Comparison of ENCODE assay signal across 1 cellular context in the genomic region with DNA sequence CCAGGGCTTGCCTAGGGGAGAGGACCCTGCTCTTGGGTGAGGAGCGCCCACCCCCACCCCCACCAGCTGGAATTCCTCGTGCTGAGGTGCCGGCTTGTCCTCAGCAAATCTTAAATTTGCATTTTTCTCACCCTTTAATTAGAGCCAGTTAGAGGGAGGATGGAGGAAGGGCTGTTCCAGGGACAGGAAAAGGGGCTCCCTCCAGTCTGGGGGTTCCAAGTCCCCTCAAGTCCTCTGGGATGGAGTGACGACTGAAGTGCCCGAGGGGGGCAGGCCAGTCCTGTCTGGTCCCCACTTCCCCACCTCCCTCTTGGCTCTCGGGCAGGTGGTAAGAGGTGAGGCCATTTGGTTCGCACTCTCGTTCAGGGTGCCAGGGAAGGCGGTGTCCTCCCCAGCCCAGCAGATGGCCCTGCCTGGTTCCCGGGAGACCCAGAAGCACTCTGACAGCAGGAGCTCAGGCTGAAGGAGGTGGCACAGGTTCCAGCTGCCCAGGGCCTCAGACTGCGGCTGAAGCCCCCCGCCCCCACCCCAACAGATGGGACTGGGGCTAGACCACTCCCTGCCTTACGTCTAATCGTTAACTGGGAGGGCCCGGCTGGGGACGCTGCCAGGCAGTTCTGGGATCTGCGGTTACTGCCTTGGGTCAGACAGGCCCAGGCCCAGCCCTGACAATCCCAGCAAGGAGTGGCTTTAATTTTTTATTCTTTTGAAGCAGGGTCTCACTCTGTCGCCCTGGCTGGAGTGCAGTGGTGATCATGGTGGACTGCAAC.
TF ChIP-seq lines count a peak whose summit lies in the region.

No MANE protein-coding gene starts in this region.

TF ChIP-seq in H1, 55 proteins besides CTCF, POLR2A, EP300 and RAD21:
- TF ChIP-seq TAF1 (IDR thresholded peaks at IDR 0.05; ENCODE audit: low read depth, low read length): no peak; the same call in 1 of the 2 replicates
- TF ChIP-seq CEBPB (IDR thresholded peaks at IDR 0.05; ENCODE audit: low read depth, low read length): no peak
- peak; percentile 7; the same call in 1 of the 2 replicates for TF ChIP-seq TEAD4 (IDR thresholded peaks at IDR 0.05; ENCODE audit: low read depth, low read length)
- peak; percentile 87 for TF ChIP-seq POLR2AphosphoS5 (IDR thresholded peaks at IDR 0.05; ENCODE audit: low read depth, low read length)
- no peak for TF ChIP-seq HDAC2 (IDR thresholded peaks at IDR 0.05; ENCODE audit: borderline replicate concordance in 1 of 2, low read depth in 2 of 2, low read length in 2 of 2)
- TF ChIP-seq TBP (IDR thresholded peaks at IDR 0.05; ENCODE audit: low read depth, low read length): peak; percentile 43; the same call in 1 of the 2 replicates
- no peak for TF ChIP-seq SIX5 (IDR thresholded peaks at IDR 0.05; ENCODE audit: low read depth, low read length)
